In genomic region chr3:45608885-45609284, GRCh38 we compare ENCODE assay signal across 15 cellular contexts. TPM values are rescaled to one million over a fixed set of nuclear protein-coding genes. Genes with fewer than 3 reads are reported as not detected.
A peak's percentile ranks its signal among the peaks of the same experiment; 100 is the strongest.
DNase-seq lines count a peak whose midpoint lies in the region; ATAC-seq, FAIRE-seq and TF ChIP-seq lines count a peak whose summit lies in the region.
"Had no signal": no experiment of that assay in that cellular context is flagged by ENCODE, and none has a peak within 500 bp of the region (broad histone marks: within the 10 kb centered on the region; RNA-seq: fewer than 3 reads in every experiment).

No MANE protein-coding gene starts in this region.

- intact Hi-C loops in ascending aorta (cut with DNase I) (no loop called here), spleen (cut with DNase I; ENCODE audit: low total_unique reads) (no loop called here)

- H3K9me3 ChIP-seq in ascending aorta = no peaks in the 10 kb centered on the region
- H3K9me3 ChIP-seq in lung (ENCODE audit: control insufficient read depth in 2 of 2, insufficient read depth in 1 of 2, low read length in 1 of 2) = no peaks in the 10 kb centered on the region
- no peaks in the 10 kb centered on the region for H3K9me3 ChIP-seq in spleen
- H3K9me3 ChIP-seq: transverse colon had no signal

- H3K4me3 ChIP-seq in ascending aorta (no peak overlapping the region), lung (no peak overlapping the region), spleen (no peak overlapping the region)
- H3K4me3 ChIP-seq: transverse colon had no signal

- H3K36me3 Mint-ChIP-seq in activated naive CD8-positive, alpha-beta T cell treated with anti-CD3 and anti-CD28 coated beads for 36 hours = peaks cover 9% of the 10 kb centered on the region

- H3K27ac ChIP-seq in ascending aorta (peak overlapping the region; percentile 88 to 91), lung (ENCODE audit: low read depth in 1 of 2, low read length in 1 of 2) (peak overlapping the region; percentile 44 to 67), spleen (no peak overlapping the region)

- TF ChIP-seq CTCF in ascending aorta (IDR thresholded peaks at IDR 0.05) (no peak), lung (IDR thresholded peaks at IDR 0.05; ENCODE audit: control extremely low read depth, extremely low read depth) (no peak), spleen (IDR thresholded peaks at IDR 0.05 in 8 of 11, conservative IDR thresholded peaks at IDR 0.05 in 3 of 11) (no peak)

- peak overlapping the region; percentile 6 to 44 for H3K27ac Mint-ChIP-seq in stimulated activated naive CD8-positive, alpha-beta T cell treated with anti-CD3 and anti-CD28 coated beads, Interleukin-15, amount 100 ng/mL, for 72 hours
- H3K27ac Mint-ChIP-seq in activated naive CD8-positive, alpha-beta T cell treated with anti-CD3 and anti-CD28 coated beads for 36 hours = no peak overlapping the region
- H3K27ac Mint-ChIP-seq: activated CD4-positive, alpha-beta T cell treated with anti-CD3 and anti-CD28 coated beads, Interleukin-2, amount 10 ng/mL, durations not matched to agents 7 days and 5 days had no signal

- no peaks in the 10 kb centered on the region for H3K9me3 Mint-ChIP-seq in stimulated activated naive CD8-positive, alpha-beta T cell treated with anti-CD3 and anti-CD28 coated beads, Interleukin-15, amount 100 ng/mL, for 72 hours
- no peaks in the 10 kb centered on the region for H3K9me3 Mint-ChIP-seq in activated naive CD8-positive, alpha-beta T cell treated with anti-CD3 and anti-CD28 coated beads for 36 hours
- H3K9me3 Mint-ChIP-seq: activated CD4-positive, alpha-beta T cell treated with anti-CD3 and anti-CD28 coated beads, Interleukin-2, amount 10 ng/mL, durations not matched to agents 7 days and 5 days had no signal

- peaks cover 60% of the 10 kb centered on the region for H3K4me1 Mint-ChIP-seq in stimulated activated naive CD8-positive, alpha-beta T cell treated with anti-CD3 and anti-CD28 coated beads, Interleukin-15, amount 100 ng/mL, for 72 hours
- H3K4me1 Mint-ChIP-seq in activated naive CD8-positive, alpha-beta T cell treated with anti-CD3 and anti-CD28 coated beads for 36 hours = peaks cover 38% of the 10 kb centered on the region

- no peak overlapping the region for H3K4me3 Mint-ChIP-seq in stimulated activated naive CD8-positive, alpha-beta T cell treated with anti-CD3 and anti-CD28 coated beads, Interleukin-15, amount 100 ng/mL, for 72 hours
- no peak overlapping the region for H3K4me3 Mint-ChIP-seq in activated naive CD8-positive, alpha-beta T cell treated with anti-CD3 and anti-CD28 coated beads for 36 hours
- H3K4me3 Mint-ChIP-seq: activated CD4-positive, alpha-beta T cell treated with anti-CD3 and anti-CD28 coated beads, Interleukin-2, amount 10 ng/mL, durations not matched to agents 7 days and 5 days had no signal

- DNase-seq in stimulated activated naive CD8-positive, alpha-beta T cell treated with anti-CD3 and anti-CD28 coated beads, Interleukin-15, amount 100 ng/mL, for 72 hours = no peak
- no peak for DNase-seq in stimulated activated naive CD8-positive, alpha-beta T cell treated with anti-CD3 and anti-CD28 coated beads, Interleukin-15, Interleukin-2, amounts not matched to agents 100 U/mL and 50 U/mL, for 24 hours
- DNase-seq in ascending aorta (ENCODE audit: low spot score in 2 of 2) (no peak), lung (ENCODE audit: low spot score) (no peak), spleen (no peak), GM12892 (ENCODE audit: insufficient read length) (no peak)
- DNase-seq in activated naive CD8-positive, alpha-beta T cell treated with anti-CD3 and anti-CD28 coated beads for 36 hours = no peak
- DNase-seq in activated CD8-positive, alpha-beta memory T cell treated with anti-CD3 and anti-CD28 coated beads, Interleukin-2, amount 50 U/mL, for 4 hours = no peak
- DNase-seq: activated CD4-positive, alpha-beta T cell treated with anti-CD3 and anti-CD28 coated beads, Interleukin-2, amount 10 ng/mL, durations not matched to agents 7 days and 5 days; C1 segment of cervical spinal cord; dermis blood vessel endothelial cell; mesendoderm; NCI-H1417 treated with DMSO at 0.1 percent for 48 hours; SW 1271; transverse colon had no signal

- TF ChIP-seq POLR2A in spleen (IDR thresholded peaks at IDR 0.05) (no peak), GM12892 (IDR thresholded peaks at IDR 0.05; ENCODE audit: low read depth, low read length) (no peak)

- no peaks in the 10 kb centered on the region for H3K27me3 ChIP-seq in ascending aorta
- H3K27me3 ChIP-seq in lung (ENCODE audit: control insufficient read depth, insufficient read depth) = no peaks in the 10 kb centered on the region
- no peaks in the 10 kb centered on the region for H3K27me3 ChIP-seq in spleen (replicated peaks in 1 of 7)
- H3K27me3 ChIP-seq: transverse colon had no signal

- peaks cover 51 to 73% of the 10 kb centered on the region in 2 donors for H3K4me1 ChIP-seq in ascending aorta
- peaks cover 24 to 26% of the 10 kb centered on the region in 2 donors for H3K4me1 ChIP-seq in lung (ENCODE audit: control insufficient read depth in 2 of 2, insufficient read depth in 2 of 2, low read length in 2 of 2)
- H3K4me1 ChIP-seq in spleen = peaks cover 10 to 99% (median 67%) of the 10 kb centered on the region in 6 donors

- no peak for FAIRE-seq in GM12892 (lab: Jason Lieb, UNC)

- ATAC-seq in stimulated activated naive CD8-positive, alpha-beta T cell treated with anti-CD3 and anti-CD28 coated beads, Interleukin-15, amount 100 ng/mL, for 72 hours = no peak
- no peak for ATAC-seq in stimulated activated naive CD8-positive, alpha-beta T cell treated with anti-CD3 and anti-CD28 coated beads, Interleukin-15, Interleukin-2, amounts not matched to agents 100 U/mL and 50 U/mL, for 24 hours
- peak; percentile 49 for ATAC-seq in lung (ENCODE audit: insufficient read depth, low FRiP score)

- no peaks in the 10 kb centered on the region for H3K36me3 ChIP-seq in ascending aorta
- H3K36me3 ChIP-seq in lung (ENCODE audit: control insufficient read depth in 2 of 2, insufficient read depth in 2 of 2, low read length in 2 of 2) = peaks cover 0 to 6% of the 10 kb centered on the region in 2 donors
- H3K36me3 ChIP-seq in spleen = peaks cover 0 to 62% (median 15%) of the 10 kb centered on the region in 6 donors
- H3K36me3 ChIP-seq: transverse colon had no signal

- 57 to 78% methylated on average over 3 of the region's 3 CpGs for WGBS in lung, 2 donors
- WGBS in spleen, 5 donors = 81 to 90% (median 85%) methylated on average over 3 of the region's 3 CpGs

- H3K27me3 Mint-ChIP-seq in stimulated activated naive CD8-positive, alpha-beta T cell treated with anti-CD3 and anti-CD28 coated beads, Interleukin-15, amount 100 ng/mL, for 72 hours = no peaks in the 10 kb centered on the region
- no peaks in the 10 kb centered on the region for H3K27me3 Mint-ChIP-seq in activated naive CD8-positive, alpha-beta T cell treated with anti-CD3 and anti-CD28 coated beads for 36 hours
- H3K27me3 Mint-ChIP-seq: activated CD4-positive, alpha-beta T cell treated with anti-CD3 and anti-CD28 coated beads, Interleukin-2, amount 10 ng/mL, durations not matched to agents 7 days and 5 days had no signal

RNA-seq across cellular contexts. Expression of gene LIMD1, which starts 14.3 kb away (rescaled TPM):
- total RNA-seq in ascending aorta (36.8 TPM), lung (100 to 1,000 TPM in 1 of 2 donors, 10 to 100 TPM in 1; 70.0 to 123 TPM), spleen (10 to 100 TPM; 41.5 to 58.5 (median 49.8) TPM)
- polyA plus RNA-seq in lung (10 to 100 TPM in 1 of 2 donors, 1 to 10 TPM in 1; 9.3 to 18.5 TPM), spleen (10 to 100 TPM in 1 of 3 donors, 1 to 10 TPM in 2; 5.3 to 15.9 (median 6.5) TPM)
- 10 to 100 TPM; 23.8 to 26.5 TPM for total RNA-seq in activated naive CD8-positive, alpha-beta T cell treated with anti-CD3 and anti-CD28 coated beads for 36 hours
- polyA plus RNA-seq in GM12892 (2012; ENCODE audit: missing spikeins) = 20.1 TPM

Comparison
In these comparisons a context has a peak if more than half of its experiments do, and no peak if none do; other contexts are left out.
1. H3K27ac ChIP-seq: peak in ascending aorta (2 of 2) and lung (2 of 2); none in spleen (0 of 8).